ENCODE assay signal across 22 cellular contexts in genomic region chr5:36694351-36694750, GRCh38.
"Had no signal": no experiment of that assay in that cellular context is flagged by ENCODE, and none has a peak within 500 bp of the region (broad histone marks: within the 10 kb centered on the region; RNA-seq: fewer than 3 reads in every experiment).

No MANE protein-coding gene starts in this region.

- ATAC-seq: activated CD8-positive, alpha-beta memory T cell treated with anti-CD3 and anti-CD28 coated beads, Interleukin-2, amount 10 ng/mL, durations not matched to agents 7 days and 5 days; Panc1 had no signal

- DNase-seq: activated B cell treated with CpG ODN at 0.5 μM for 24 hours; activated CD4-positive, alpha-beta T cell treated with anti-CD3 and anti-CD28 coated beads for 1 hour; activated CD4-positive, alpha-beta T cell treated with anti-CD3 and anti-CD28 coated beads, Interleukin-2, amount 10 ng/mL, durations not matched to agents 24 days and 14 days; activated CD4-positive, alpha-beta T cell treated with anti-CD3 and anti-CD28 coated beads, Interleukin-2, amount 50 U/mL, for 48 hours; activated CD8-positive, alpha-beta memory T cell treated with anti-CD3 and anti-CD28 coated beads, Interleukin-2, amount 10 ng/mL, durations not matched to agents 7 days and 5 days; activated effector memory CD4-positive, alpha-beta T cell treated with Interleukin-2 at 50 U/mL for 16 hours; activated naive CD4-positive, alpha-beta T cell; activated T-cell treated with anti-CD3 and anti-CD28 coated beads, Interleukin-2, amount 50 U/mL, for 24 hours; NCI-H1105 treated with DMSO at 0.1 percent for 48 hours; NCI-H1436 treated with DMSO at 0.1 percent for 48 hours; NCI-H187; NCI-H2081 treated with DMSO at 0.1 percent for 48 hours; NCI-H2171; NCI-H2227 treated with DMSO at 0.1 percent for 48 hours; NCI-H446 treated with DMSO at 0.1 percent for 48 hours; NCI-H524 treated with DMSO at 0.1 percent for 48 hours; NCI-H774; NK-92 treated with Interleukin-12 subunit alpha and Interleukin-12 subunit beta, amount 100 ng/mL, for 24 hours; OCI-M1; Right ventricle myocardium superior had no signal

- H3K27ac ChIP-seq: RWPE1 had no signal
